ENCODE assay signal across 27 cellular contexts in the genomic region with DNA sequence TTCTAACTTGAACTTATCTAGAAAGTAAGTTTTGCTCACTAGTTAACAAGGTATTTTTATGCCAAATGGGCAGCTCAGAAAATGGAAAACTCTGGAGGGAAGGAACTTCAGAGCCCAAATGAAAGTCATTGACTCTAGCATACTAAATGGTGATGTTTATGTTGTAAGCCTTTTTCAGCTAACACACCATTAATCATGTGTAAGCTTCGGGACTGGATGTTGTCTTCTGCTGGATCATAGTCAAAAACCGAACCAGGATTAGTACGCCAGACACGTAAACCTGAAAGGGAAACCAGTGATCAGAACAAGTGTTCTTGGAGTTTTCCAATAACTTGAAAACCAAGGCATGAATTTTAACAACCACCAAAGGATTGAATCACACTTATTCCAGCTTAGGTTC.
"Had no signal": no experiment of that assay in that cellular context is flagged by ENCODE, and none has a peak within 500 bp of the region (broad histone marks: within the 10 kb centered on the region; RNA-seq: fewer than 3 reads in every experiment).

No MANE protein-coding gene starts in this region.

- H3K9ac ChIP-seq: parathyroid adenoma had no signal

- H3K4me3 ChIP-seq: coronary artery, lower lobe of right lung, mucosa of descending colon, right lobe of liver, smooth muscle cell, testis, tibial artery had no signal

- H3K4me2 ChIP-seq: smooth muscle cell had no signal

- H3K4me1 ChIP-seq: lower lobe of right lung, parathyroid adenoma, right lobe of liver, testis, tibial artery had no signal

- H3K9me3 ChIP-seq: lower lobe of right lung, mucosa of descending colon, neutrophil, right lobe of liver, testis, tibial artery had no signal

- H3K4me1 Mint-ChIP-seq: mesothelial cell of epicardium, naive B cell, neural crest cell had no signal

- DNase-seq: dermis blood vessel endothelial cell; effector memory CD4-positive, alpha-beta T cell; erythroblast; foreskin melanocyte; head of caudate nucleus; left ventricle myocardium superior; lower lobe of right lung; mucosa of descending colon; naive B cell; right lobe of liver; stimulated activated CD4-positive, alpha-beta T cell treated with anti-CD3 and anti-CD28 coated beads, Interleukin-12 subunit alpha, Interleukin-12 subunit beta, amount 100 ng/mL, for 4 hours; stimulated activated CD4-positive, alpha-beta T cell treated with anti-CD3 and anti-CD28 coated beads, Interleukin-1b, Interleukin-23, amount 100 ng/mL, for 48 hours; stimulated activated CD4-positive, alpha-beta T cell treated with anti-CD3 and anti-CD28 coated beads, Interleukin-4, amount 100 ng/mL, for 1 hour; stimulated activated CD8-positive, alpha-beta memory T cell treated with anti-CD3 and anti-CD28 coated beads, Interleukin-4, amount 100 ng/mL, for 48 hours; stimulated activated naive CD4-positive, alpha-beta T cell treated with Interleukin-2 at 50 U/mL for 16 hours; substantia nigra; testis; tibial artery had no signal

- H3K27ac ChIP-seq: coronary artery, lower lobe of right lung, neutrophil, parathyroid adenoma, right lobe of liver, testis, tibial artery had no signal

- H3K4me3 Mint-ChIP-seq: mesothelial cell of epicardium; naive B cell; natural killer cell treated with Interleukin-12 subunit alpha and Interleukin-12 subunit beta and Interleukin-15 and Interleukin-18, amount 100 ng/mL, for 72 hours; neural crest cell; type B pancreatic cell had no signal

- H3K9me3 Mint-ChIP-seq: mesothelial cell of epicardium; natural killer cell treated with Interleukin-12 subunit alpha and Interleukin-12 subunit beta and Interleukin-15 and Interleukin-18, amount 100 ng/mL, for 72 hours; neural crest cell; type B pancreatic cell had no signal

- H2AFZ ChIP-seq: parathyroid adenoma had no signal

- H3K27me3 ChIP-seq: neutrophil, right lobe of liver, testis, tibial artery had no signal

- ATAC-seq: left ventricle myocardium superior; lower lobe of right lung; mucosa of descending colon; natural killer cell treated with Interleukin-12 subunit alpha and Interleukin-12 subunit beta and Interleukin-15 and Interleukin-18, amount 100 ng/mL, for 72 hours; right lobe of liver had no signal

- H3K27ac Mint-ChIP-seq: mesothelial cell of epicardium; naive B cell; natural killer cell treated with Interleukin-12 subunit alpha and Interleukin-12 subunit beta and Interleukin-15 and Interleukin-18, amount 100 ng/mL, for 72 hours; progenitor cell of endocrine pancreas; type B pancreatic cell had no signal

- H3K36me3 ChIP-seq: lower lobe of right lung, right lobe of liver, tibial artery had no signal
